Comparison of ENCODE assay signal across 8 cellular contexts in the genomic region with DNA sequence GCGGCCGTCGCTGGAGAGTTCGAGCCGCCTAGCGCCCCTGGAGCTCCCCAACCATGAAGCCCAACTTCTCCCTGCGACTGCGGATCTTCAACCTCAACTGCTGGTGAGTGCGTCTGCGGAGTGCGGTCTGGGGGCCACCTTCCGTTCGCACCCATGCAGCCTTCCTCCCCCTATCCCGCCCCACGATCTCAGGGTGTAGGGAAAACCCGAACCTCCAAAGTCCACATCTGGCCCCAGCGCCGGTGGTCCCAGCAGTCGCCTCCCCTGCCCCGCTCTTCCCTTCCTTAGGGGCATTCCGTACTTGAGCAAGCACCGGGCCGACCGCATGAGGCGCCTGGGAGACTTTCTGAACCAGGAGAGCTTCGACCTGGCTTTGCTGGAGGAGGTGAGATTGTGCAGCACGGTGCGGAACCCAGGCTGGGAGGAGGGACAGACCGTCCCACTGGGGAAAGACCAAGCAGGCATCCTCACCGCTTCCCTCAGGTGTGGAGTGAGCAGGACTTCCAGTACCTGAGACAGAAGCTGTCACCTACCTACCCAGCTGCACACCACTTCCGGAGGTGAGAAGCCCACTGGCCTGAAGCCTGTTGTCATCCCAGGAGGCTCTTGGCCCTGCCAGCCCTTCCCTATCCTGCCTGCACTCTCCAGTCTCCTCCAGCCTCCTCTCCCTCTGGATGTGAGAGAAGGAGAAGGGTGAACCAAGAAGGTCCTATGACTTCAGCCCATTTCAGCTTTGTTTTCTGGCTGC. TPM values are rescaled to one million over a fixed set of nuclear protein-coding genes. Genes with fewer than 3 reads are reported as not detected.
DNase-seq lines count a peak whose midpoint lies in the region; ATAC-seq and TF ChIP-seq lines count a peak whose summit lies in the region.

No MANE protein-coding gene starts in this region.

- no peaks in the 10 kb centered on the region for H3K9me3 ChIP-seq in Karpas-422 (ENCODE audit: low read length)
- H3K9me3 ChIP-seq in left lung = no peaks in the 10 kb centered on the region
- no peaks in the 10 kb centered on the region for H3K9me3 ChIP-seq in suprapubic skin

- H3K27ac ChIP-seq in Karpas-422 (ENCODE audit: low read length) (no peak overlapping the region), left lung (peak overlapping the region; percentile 90 to 95), suprapubic skin (peak overlapping the region; percentile 95)

- H3K4me2 ChIP-seq in Karpas-422 (ENCODE audit: low read depth, low read length, poor library complexity, severe bottlenecking) = peak overlapping the region; percentile 88

- peak overlapping the region; percentile 87 for H2AFZ ChIP-seq in Karpas-422 (ENCODE audit: low read length)

- H4K20me1 ChIP-seq in Karpas-422 (ENCODE audit: insufficient read depth, low read depth, low read length) = no peaks in the 10 kb centered on the region

- no peaks in the 10 kb centered on the region for H3K9me2 ChIP-seq in Karpas-422 (replicated peaks; ENCODE audit: insufficient read depth, low read length)

- H3K9ac ChIP-seq in Karpas-422 (ENCODE audit: low read length) = peak overlapping the region; percentile 86

- H3K27me3 ChIP-seq in Karpas-422 (ENCODE audit: low read length) = no peaks in the 10 kb centered on the region
- H3K27me3 ChIP-seq in left lung = no peaks in the 10 kb centered on the region
- H3K27me3 ChIP-seq in suprapubic skin = no peaks in the 10 kb centered on the region

- H3K4me1 ChIP-seq in Karpas-422 (ENCODE audit: low read length) (peaks cover 21% of the 10 kb centered on the region), left lung (peaks cover 12 to 22% of the 10 kb centered on the region in 2 donors), suprapubic skin (peaks cover 30% of the 10 kb centered on the region)

- peaks cover 4% of the 10 kb centered on the region; the same call in 1 of the 2 replicates for H3K79me2 ChIP-seq in Karpas-422 (ENCODE audit: low read length)

- DNase-seq in Karpas-422 = peak; percentile 70
- peak; percentile 32 for DNase-seq in T-helper 2 cell treated with Interferon-gamma antibody and Interleukin-4, amounts not matched to agents 5 μg/mL and 100 μg/mL, for 36 hours (ENCODE audit: low spot score)
- peak; percentile 72 for DNase-seq in choroid plexus epithelial cell (ENCODE audit: low read depth)
- peak; percentile 64 to 83 for DNase-seq in left lung
- DNase-seq in suprapubic skin (ENCODE audit: low spot score in 2 of 2) = no peak
- DNase-seq in globus pallidus (ENCODE audit: low spot score) = no peak

- no peaks in the 10 kb centered on the region for H3K9me3 Mint-ChIP-seq in T-helper 2 cell treated with Interferon-gamma antibody and Interleukin-4, amounts not matched to agents 5 μg/mL and 100 μg/mL, for 36 hours

- no peaks in the 10 kb centered on the region for H3K36me3 ChIP-seq in Karpas-422 (ENCODE audit: insufficient read depth, low read length)
- H3K36me3 ChIP-seq in left lung = peaks cover 0 to 41% of the 10 kb centered on the region in 2 donors
- H3K36me3 ChIP-seq in suprapubic skin = peaks cover 40% of the 10 kb centered on the region

- TF ChIP-seq POLR2A in suprapubic skin (IDR thresholded peaks at IDR 0.05) = no peak

- H3K4me3 ChIP-seq in GM08714 (ENCODE audit: low read length) (peak overlapping the region; percentile 73), Karpas-422 (ENCODE audit: low read length) (peak overlapping the region; percentile 89), choroid plexus epithelial cell (ENCODE audit: low read depth, low read length) (peak overlapping the region; percentile 83), left lung (peak overlapping the region; percentile 76 to 79), suprapubic skin (peak overlapping the region; percentile 90)

- H3K4me3 Mint-ChIP-seq in T-helper 2 cell treated with Interferon-gamma antibody and Interleukin-4, amounts not matched to agents 5 μg/mL and 100 μg/mL, for 36 hours = peak overlapping the region; percentile 91

- TF ChIP-seq CTCF in choroid plexus epithelial cell (conservative IDR thresholded peaks at IDR 0.05; ENCODE audit: low read depth, low read length) = peak; percentile 37
- no peak for TF ChIP-seq CTCF in left lung (IDR thresholded peaks at IDR 0.05)
- TF ChIP-seq CTCF in suprapubic skin (IDR thresholded peaks at IDR 0.05) = peak in 1 of 2 donors; percentile 1

- H3K27me3 Mint-ChIP-seq in T-helper 2 cell treated with Interferon-gamma antibody and Interleukin-4, amounts not matched to agents 5 μg/mL and 100 μg/mL, for 36 hours (ENCODE audit: low read depth) = no peaks in the 10 kb centered on the region

- 2% methylated on average over 23 of the region's 31 CpGs for WGBS in suprapubic skin

- TF ChIP-seq EP300 in suprapubic skin (IDR thresholded peaks at IDR 0.05) = no peak

- intact Hi-C loops in left lung (cut with DNase I) = no loop called here

- H3K4me1 Mint-ChIP-seq in T-helper 2 cell treated with Interferon-gamma antibody and Interleukin-4, amounts not matched to agents 5 μg/mL and 100 μg/mL, for 36 hours (ENCODE audit: low read depth) = peaks cover 22% of the 10 kb centered on the region

- peak overlapping the region; percentile 77 for H3K27ac Mint-ChIP-seq in T-helper 2 cell treated with Interferon-gamma antibody and Interleukin-4, amounts not matched to agents 5 μg/mL and 100 μg/mL, for 36 hours

- peak; percentile 21 for ATAC-seq in GM21737 (IDR thresholded peaks at IDR 0.05; ENCODE audit: unreplicated experiment)
- ATAC-seq in left lung = peak; percentile 60

- peaks cover 29% of the 10 kb centered on the region for H3K36me3 Mint-ChIP-seq in T-helper 2 cell treated with Interferon-gamma antibody and Interleukin-4, amounts not matched to agents 5 μg/mL and 100 μg/mL, for 36 hours (ENCODE audit: low read depth)

RNA-seq across cellular contexts. Expression of gene SMPD2, which starts 0.7 kb away (rescaled TPM):
- total RNA-seq in Karpas-422 (2014; rRNA removed; shearing (Covaris generic); ENCODE audit: low replicate concordance) = 14.1 and 19.4 TPM in 2 replicates
- total RNA-seq in left lung = 10 to 100 TPM; 12.8 TPM
- 10 to 100 TPM; 21.8 to 34.5 (median 28.1) TPM for total RNA-seq in suprapubic skin

RNA-seq across cellular contexts. Expression of gene PPIL6, which starts 0.8 kb away (rescaled TPM):
- 0.54 TPM in 1 of 2 replicates, not detected in the other for total RNA-seq in Karpas-422 (2014; rRNA removed; shearing (Covaris generic); ENCODE audit: low replicate concordance)
- total RNA-seq in left lung = 1 to 10 TPM; 4.5 to 8.4 TPM
- 1 to 10 TPM; 1.7 to 7.9 (median 3.2) TPM for total RNA-seq in suprapubic skin

RNA-seq across cellular contexts. Expression of gene MICAL1, which starts 14.3 kb away (rescaled TPM):
- total RNA-seq in Karpas-422 (2014; rRNA removed; shearing (Covaris generic); ENCODE audit: low replicate concordance) = 59.4 and 71.6 TPM in 2 replicates
- total RNA-seq in left lung (10 to 100 TPM; 60.7 to 70.9 TPM), suprapubic skin (10 to 100 TPM; 22.0 to 45.9 (median 28.8) TPM)

RNA-seq across cellular contexts. Expression of gene ZBTB24, which starts 41.8 kb away (rescaled TPM):
- total RNA-seq in Karpas-422 (2014; rRNA removed; shearing (Covaris generic); ENCODE audit: low replicate concordance) = 10.4 and 18.5 TPM in 2 replicates
- total RNA-seq in left lung (1 to 10 TPM; 7.3 to 7.7 TPM), suprapubic skin (10 to 100 TPM in 3 of 4 donors, 1 to 10 TPM in 1; 8.1 to 11.6 (median 11.2) TPM)

RNA-seq across cellular contexts. Expression of gene CD164, which starts 59.0 kb away (rescaled TPM):
- 83.0 and 175 TPM in 2 replicates for total RNA-seq in Karpas-422 (2014; rRNA removed; shearing (Covaris generic); ENCODE audit: low replicate concordance)
- total RNA-seq in left lung (100 to 1,000 TPM; 266 to 284 TPM), suprapubic skin (100 to 1,000 TPM; 122 to 174 (median 139) TPM)

Comparison
In these comparisons a context has a peak if more than half of its experiments do, and no peak if none do; other contexts are left out.
1. DNase-seq: peak in Karpas-422 (single experiment), T-helper 2 cell treated with Interferon-gamma antibody and Interleukin-4, amounts not matched to agents 5 μg/mL and 100 μg/mL, for 36 hours (single experiment), choroid plexus epithelial cell (single experiment) and left lung (2 of 2); none in suprapubic skin (0 of 2) and globus pallidus (single experiment).
2. Peak in every context shown above with its lines, with median percentiles within 50 percentile points of each other: H3K4me3 ChIP-seq.